ENCODE assay signal across 14 cellular contexts in genomic region chr17:596287-596686, GRCh38.
A peak's percentile ranks its signal among the peaks of the same experiment; 100 is the strongest.
DNase-seq lines count a peak whose midpoint lies in the region.
"Had no signal": no experiment of that assay in that cellular context is flagged by ENCODE, and none has a peak within 500 bp of the region (broad histone marks: within the 10 kb centered on the region; RNA-seq: fewer than 3 reads in every experiment).

No MANE protein-coding gene starts in this region.

- H3K27me3 ChIP-seq in GM23248 (replicated peaks; ENCODE audit: insufficient read depth) = no peaks in the 10 kb centered on the region
- no peaks in the 10 kb centered on the region for H3K27me3 ChIP-seq in trophoblast cell (ENCODE audit: insufficient read depth, low read length)
- H3K27me3 ChIP-seq: stomach had no signal

- no peaks in the 10 kb centered on the region for H4K20me1 ChIP-seq in GM23248 (ENCODE audit: insufficient read depth)

- peak overlapping the region; percentile 62 for H3K9ac ChIP-seq in GM23248
- H3K9ac ChIP-seq in trophoblast cell (ENCODE audit: low read length) = no peak overlapping the region

- in situ Hi-C loops in GM23248 (cut with MboI) = no loop called here

- intact Hi-C loops in activated naive CD4-positive, alpha-beta T cell treated with anti-CD3 and anti-CD28 coated beads for 36 hours (cut with micrococcal nuclease) = no loop called here

- H3K27ac ChIP-seq in GM23248 (peak overlapping the region; percentile 92), trophoblast cell (ENCODE audit: low read depth, low read length) (no peak overlapping the region)
- H3K27ac ChIP-seq: stomach had no signal

- H3K9me2 ChIP-seq in GM23248 (ENCODE audit: insufficient read depth) = no peaks in the 10 kb centered on the region

- no peak overlapping the region for H3K4me3 Mint-ChIP-seq in activated naive CD4-positive, alpha-beta T cell treated with anti-CD3 and anti-CD28 coated beads for 36 hours
- H3K4me3 Mint-ChIP-seq: activated CD8-positive, alpha-beta memory T cell treated with anti-CD3 and anti-CD28 coated beads, Interleukin-2, amount 10 ng/mL, durations not matched to agents 7 days and 5 days; activated naive CD4-positive, alpha-beta T cell treated with anti-CD3 and anti-CD28 coated beads, Interleukin-2, amount 50 U/mL, for 24 hours; CD4-positive, alpha-beta memory T cell had no signal

- H3K14ac ChIP-seq in trophoblast cell (ENCODE audit: low read length) = no peak overlapping the region

- no peak overlapping the region for H4K8ac ChIP-seq in trophoblast cell (ENCODE audit: low read depth, low read length)

- H3K36me3 ChIP-seq in GM23248 (ENCODE audit: low read depth) = no peaks in the 10 kb centered on the region; the same call in 1 of the 2 replicates
- H3K36me3 ChIP-seq in trophoblast cell (ENCODE audit: control insufficient read depth in 1 of 2, insufficient read depth in 2 of 2, low read length in 2 of 2) = peaks cover 1 to 3% of the 10 kb centered on the region in 2 experiments

- no peak overlapping the region for H4K91ac ChIP-seq in trophoblast cell (ENCODE audit: low read depth, low read length)

- H2BK120ac ChIP-seq in trophoblast cell (ENCODE audit: insufficient read depth, low read length, poor library complexity) = no peak overlapping the region

- 64 to 66% methylated on average over 5 of the region's 5 CpGs for WGBS in GM23248 (ENCODE audit: low coverage in 1 of 2, low lambda C conversion rate in 2 of 2, missing lambda C conversion rate in 2 of 2), 2 experiments
- WGBS in trophoblast cell (ENCODE audit: extremely low coverage, insufficient coverage, insufficient read length) = no CpG with 5 or more reads among the region's 5 CpGs

- no peaks in the 10 kb centered on the region for H3K4me1 Mint-ChIP-seq in activated naive CD4-positive, alpha-beta T cell treated with anti-CD3 and anti-CD28 coated beads for 36 hours (ENCODE audit: low read depth)
- H3K4me1 Mint-ChIP-seq: activated CD8-positive, alpha-beta memory T cell treated with anti-CD3 and anti-CD28 coated beads, Interleukin-2, amount 10 ng/mL, durations not matched to agents 7 days and 5 days; activated naive CD4-positive, alpha-beta T cell treated with anti-CD3 and anti-CD28 coated beads, Interleukin-2, amount 50 U/mL, for 24 hours; CD4-positive, alpha-beta memory T cell had no signal

- no peak overlapping the region for H3K23ac ChIP-seq in trophoblast cell (ENCODE audit: low read length)

- peak overlapping the region; percentile 17 for H3K18ac ChIP-seq in trophoblast cell (ENCODE audit: low read length)

- H3K27me3 Mint-ChIP-seq in activated naive CD4-positive, alpha-beta T cell treated with anti-CD3 and anti-CD28 coated beads for 36 hours (ENCODE audit: low read depth) = no peaks in the 10 kb centered on the region
- H3K27me3 Mint-ChIP-seq: activated CD8-positive, alpha-beta memory T cell treated with anti-CD3 and anti-CD28 coated beads, Interleukin-2, amount 10 ng/mL, durations not matched to agents 7 days and 5 days; activated naive CD4-positive, alpha-beta T cell treated with anti-CD3 and anti-CD28 coated beads, Interleukin-2, amount 50 U/mL, for 24 hours; CD4-positive, alpha-beta memory T cell had no signal

- H3K4ac ChIP-seq in trophoblast cell (ENCODE audit: low read depth, low read length) = no peak overlapping the region

- H2AK5ac ChIP-seq in trophoblast cell (ENCODE audit: low read length) = no peak overlapping the region

- H3K36me3 Mint-ChIP-seq in activated naive CD4-positive, alpha-beta T cell treated with anti-CD3 and anti-CD28 coated beads for 36 hours (ENCODE audit: low read depth) = peaks cover 18% of the 10 kb centered on the region

- peaks cover 3% of the 10 kb centered on the region for H3K79me1 ChIP-seq in trophoblast cell (ENCODE audit: low read length)

- H2AFZ ChIP-seq in GM23248 = no peak overlapping the region
- H2AFZ ChIP-seq in trophoblast cell (ENCODE audit: insufficient read depth, low read length, poor library complexity) = no peak overlapping the region

- CTCF ChIA-PET in activated naive CD4-positive, alpha-beta T cell treated with anti-CD3 and anti-CD28 coated beads for 36 hours (lab: Charles Lee) = interaction anchor here (1.0 kb wide), 1 partner anchor 184 kb away, joined by 7 read pairs; no protein-coding TSS in a partner anchor

- H3K9me3 ChIP-seq in GM23248 (ENCODE audit: low read depth) (no peaks in the 10 kb centered on the region), trophoblast cell (ENCODE audit: insufficient read depth, low read depth, low read length) (no peaks in the 10 kb centered on the region)
- H3K9me3 ChIP-seq: stomach had no signal

- H3K4me3 ChIP-seq in GM23248 (no peak overlapping the region), trophoblast cell (ENCODE audit: low read depth, low read length) (no peak overlapping the region)
- H3K4me3 ChIP-seq: stomach had no signal

- no peaks in the 10 kb centered on the region for H3K9me3 Mint-ChIP-seq in activated naive CD4-positive, alpha-beta T cell treated with anti-CD3 and anti-CD28 coated beads for 36 hours
- H3K9me3 Mint-ChIP-seq: activated naive CD4-positive, alpha-beta T cell treated with anti-CD3 and anti-CD28 coated beads, Interleukin-2, amount 50 U/mL, for 24 hours; CD4-positive, alpha-beta memory T cell had no signal

- H2BK5ac ChIP-seq in trophoblast cell (ENCODE audit: low read depth, low read length, poor library complexity) = no peak overlapping the region

- no peak overlapping the region for H3K27ac Mint-ChIP-seq in activated naive CD4-positive, alpha-beta T cell treated with anti-CD3 and anti-CD28 coated beads for 36 hours
- H3K27ac Mint-ChIP-seq: activated CD8-positive, alpha-beta memory T cell treated with anti-CD3 and anti-CD28 coated beads, Interleukin-2, amount 10 ng/mL, durations not matched to agents 7 days and 5 days; activated naive CD4-positive, alpha-beta T cell treated with anti-CD3 and anti-CD28 coated beads, Interleukin-2, amount 50 U/mL, for 24 hours had no signal

- peak; percentile 60 for DNase-seq in GM23248
- peak; percentile 39 for DNase-seq in SW480 (ENCODE audit: low spot score)
- DNase-seq in glomerular visceral epithelial cell (ENCODE audit: extremely low spot score) = peak; percentile 13
- DNase-seq in trophoblast cell = no peak
- no peak for DNase-seq in activated naive CD4-positive, alpha-beta T cell treated with anti-CD3 and anti-CD28 coated beads for 36 hours
- no peak for DNase-seq in mesenteric fat pad (ENCODE audit: low spot score)
- DNase-seq in NCI-H1694 (lab: John Stamatoyannopoulos, UW) = no peak
- DNase-seq: activated CD8-positive, alpha-beta memory T cell treated with anti-CD3 and anti-CD28 coated beads, Interleukin-2, amount 10 ng/mL, durations not matched to agents 7 days and 5 days; CD4-positive, alpha-beta memory T cell; NCI-H524; retina; RPMI8226; stomach had no signal

- H3F3A ChIP-seq in GM23248 (ENCODE audit: insufficient read depth) = peaks cover 35% of the 10 kb centered on the region

- H3K4me1 ChIP-seq in GM23248 (ENCODE audit: insufficient read depth) (peaks cover 30% of the 10 kb centered on the region), trophoblast cell (ENCODE audit: control insufficient read depth in 1 of 2, insufficient read depth in 2 of 2, low read length in 2 of 2) (peaks cover 6 to 10% of the 10 kb centered on the region in 2 experiments)

- peak overlapping the region; percentile 18 for H2BK12ac ChIP-seq in trophoblast cell (ENCODE audit: low read length)

- H4K12ac ChIP-seq in trophoblast cell (ENCODE audit: low read depth, low read length) = no peak overlapping the region

- no peaks in the 10 kb centered on the region for H3K79me2 ChIP-seq in GM23248 (ENCODE audit: insufficient read depth)
- H3K79me2 ChIP-seq in trophoblast cell (ENCODE audit: control insufficient read depth, insufficient read depth, low read length, poor library complexity) = no peaks in the 10 kb centered on the region

- H3K4me2 ChIP-seq in GM23248 (ENCODE audit: unreplicated experiment) (peak overlapping the region; percentile 43), trophoblast cell (ENCODE audit: low read length) (no peak overlapping the region)

Comparison
In these comparisons a context has a peak if more than half of its experiments do, and no peak if none do; other contexts are left out.
1. DNase-seq: peak in GM23248 (single experiment), SW480 (single experiment) and glomerular visceral epithelial cell (single experiment); none in trophoblast cell (0 of 2), activated naive CD4-positive, alpha-beta T cell treated with anti-CD3 and anti-CD28 coated beads for 36 hours (single experiment), mesenteric fat pad (single experiment) and NCI-H1694 (single experiment).